ENCODE assay signal across 8 cellular contexts in the genomic region with DNA sequence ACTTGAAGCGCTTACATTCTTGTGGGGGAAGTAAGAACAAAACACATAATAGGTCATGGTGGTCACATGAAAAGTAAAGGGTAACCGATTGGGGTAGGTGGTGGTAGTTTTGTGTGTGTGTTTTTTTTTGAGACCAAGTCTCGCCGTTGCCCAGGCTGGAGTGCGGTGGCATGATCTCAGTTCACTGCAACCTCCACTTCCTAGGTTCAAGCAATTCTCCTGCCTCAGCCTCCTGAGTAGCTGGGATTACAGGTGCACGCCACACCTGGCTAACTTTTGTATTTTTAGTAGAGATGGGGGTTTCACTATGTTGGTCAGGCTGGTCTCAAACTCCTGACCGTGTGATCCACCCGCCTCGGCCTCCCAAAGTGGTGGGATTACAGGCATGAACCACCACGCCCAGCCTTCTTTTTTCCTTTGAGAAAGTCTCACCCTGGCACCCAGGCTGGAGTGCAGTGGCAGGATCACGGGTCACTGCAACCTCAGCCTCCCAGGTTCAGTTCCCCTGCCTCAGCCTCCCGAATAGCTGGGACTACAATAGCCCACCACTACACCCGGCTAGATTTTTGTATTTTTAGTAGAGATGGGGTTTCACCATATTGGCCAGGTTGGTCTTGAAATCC. TPM values are rescaled to one million over a fixed set of nuclear protein-coding genes. Genes with fewer than 3 reads are reported as not detected.
DNase-seq lines count a peak whose midpoint lies in the region; ATAC-seq, FAIRE-seq and TF ChIP-seq lines count a peak whose summit lies in the region.
"Not testable (repeated sequence)": the region's sequence is repeated elsewhere in the genome, so short reads cannot be mapped to it uniquely, and the experiment has no call there.
"Had no signal": no experiment of that assay in that cellular context is flagged by ENCODE, and none has a peak within 500 bp of the region (broad histone marks: within the 10 kb centered on the region; RNA-seq: fewer than 3 reads in every experiment).

No MANE protein-coding gene starts in this region.

- not testable (repeated sequence) for H2BK5ac ChIP-seq in mesendoderm (ENCODE audit: low read length)

- TF ChIP-seq CTCF in A549 (IDR thresholded peaks at IDR 0.05); WTC11 (IDR thresholded peaks at IDR 0.05): not testable (repeated sequence)

- H3K9ac ChIP-seq in mesendoderm (ENCODE audit: low read length) = not testable (repeated sequence)

- not testable (repeated sequence) for H3K9me3 ChIP-seq in A549

- not testable (repeated sequence) for TF ChIP-seq POLR2A in A549 (IDR thresholded peaks at IDR 0.05; ENCODE audit: low read length)
- TF ChIP-seq POLR2A in GM19193 (IDR thresholded peaks at IDR 0.05; ENCODE audit: extremely low read depth, insufficient read depth, insufficient read length) = peak; percentile 52

- H3K27me3 Mint-ChIP-seq in WTC11 (ENCODE audit: low read depth); activated naive CD8-positive, alpha-beta T cell: not testable (repeated sequence)

- not testable (repeated sequence) for H3K9me3 Mint-ChIP-seq in WTC11; activated naive CD8-positive, alpha-beta T cell (ENCODE audit: low read depth)

- peaks cover 24% of the 10 kb centered on the region for H3K79me2 ChIP-seq in mesendoderm (ENCODE audit: control insufficient read depth, insufficient read depth, low read length)

- TF ChIP-seq RAD21 in A549 (conservative IDR thresholded peaks at IDR 0.05 in 1 of 2, IDR thresholded peaks at IDR 0.05 in 1 of 2) = not testable (repeated sequence)

- H3K56ac ChIP-seq in mesendoderm (ENCODE audit: low read length) = not testable (repeated sequence)

- not testable (repeated sequence) for H4K8ac ChIP-seq in mesendoderm (ENCODE audit: low read depth, low read length)

- CTCF ChIA-PET in A549 (lab: Yijun Ruan, JAX) = interaction anchor here (0.6 to 1.4 kb wide), 4 partner anchors 355 to 442 kb away, joined by 3 to 5 read pairs (median 4); no protein-coding TSS in a partner anchor
- CTCF ChIA-PET in WTC11 (lab: Charles Lee) = not testable (repeated sequence)

- ATAC-seq in A549 = peak; percentile 10 to 24; a peak in 3 of 6 replicates
- ATAC-seq in WTC11 = peak; percentile 35

- peaks cover 61% of the 10 kb centered on the region for H3K36me3 Mint-ChIP-seq in WTC11
- H3K36me3 Mint-ChIP-seq in activated naive CD8-positive, alpha-beta T cell = peaks cover 30% of the 10 kb centered on the region

- H3K23ac ChIP-seq in mesendoderm (ENCODE audit: low read length) = not testable (repeated sequence)

- H2BK15ac ChIP-seq in mesendoderm (replicated peaks; ENCODE audit: low read depth) = not testable (repeated sequence)

- peak overlapping the region; percentile 100 for H3K27ac Mint-ChIP-seq in WTC11
- peak overlapping the region; percentile 86 for H3K27ac Mint-ChIP-seq in activated naive CD8-positive, alpha-beta T cell

- not testable (repeated sequence) for H3K4me3 Mint-ChIP-seq in WTC11
- peak overlapping the region; percentile 99 for H3K4me3 Mint-ChIP-seq in activated naive CD8-positive, alpha-beta T cell

- not testable (repeated sequence) for H2BK120ac ChIP-seq in mesendoderm (ENCODE audit: low read depth, low read length)

- peaks cover 24% of the 10 kb centered on the region for H3K4me1 ChIP-seq in A549
- not testable (repeated sequence) for H3K4me1 ChIP-seq in mesendoderm (ENCODE audit: control insufficient read depth, low read depth, low read length)

- H3K4me3 ChIP-seq in A549; mesendoderm (ENCODE audit: low read length): not testable (repeated sequence)

- H3K36me3 ChIP-seq in mesendoderm (ENCODE audit: control insufficient read depth, insufficient read depth, low read length) = peaks cover 18% of the 10 kb centered on the region

- not testable (repeated sequence) for H4K5ac ChIP-seq in mesendoderm (ENCODE audit: low read length)

- H2AK5ac ChIP-seq in mesendoderm (ENCODE audit: low read length) = not testable (repeated sequence)

- TF ChIP-seq EP300 in A549 (IDR thresholded peaks at IDR 0.05) = not testable (repeated sequence)

- not testable (repeated sequence) for H3K79me1 ChIP-seq in mesendoderm (ENCODE audit: low read length)

- POLR2A ChIA-PET in A549 (lab: Yijun Ruan, JAX) = interaction anchor here (1.1 kb wide), 1 partner anchor 38 kb away, joined by 3 read pairs; a partner anchor contains a TSS
- POLR2A ChIA-PET in WTC11 (lab: Charles Lee) = interaction anchor here (0.6 to 1.6 kb wide), 7 partner anchors 8 to 445 kb away, joined by 3 to 8 read pairs (median 3); a partner anchor contains a TSS

- H3K27ac ChIP-seq in A549 = peak overlapping the region in 1 of 2 experiments; percentile 43; a peak in 3 of 6 replicates
- H3K27ac ChIP-seq in mesendoderm (ENCODE audit: low read depth, low read length) = peak overlapping the region; percentile 7

- H3K4me2 ChIP-seq in A549; mesendoderm (ENCODE audit: low read length): not testable (repeated sequence)

- not testable (repeated sequence) for H3K4ac ChIP-seq in mesendoderm (ENCODE audit: low read depth, low read length)

- not testable (repeated sequence) for DNase-seq in A549 (ENCODE audit: low read depth in 1 of 2, low spot score in 1 of 2); mesendoderm
- DNase-seq in NCI-H2171 treated with DMSO at 0.1 percent for 48 hours (lab: John Stamatoyannopoulos, UW) = peak; percentile 20
- DNase-seq in WTC11 (ENCODE audit: low spot score) = peak; percentile 20

- H3K18ac ChIP-seq in mesendoderm (ENCODE audit: low read length) = not testable (repeated sequence)

- not testable (repeated sequence) for H3K27me3 ChIP-seq in mesendoderm (ENCODE audit: insufficient read depth, low read length, poor library complexity)

- H3K4me1 Mint-ChIP-seq in WTC11 = peaks cover 44% of the 10 kb centered on the region
- H3K4me1 Mint-ChIP-seq in activated naive CD8-positive, alpha-beta T cell (ENCODE audit: low read depth) = peaks cover 33% of the 10 kb centered on the region

- 74% methylated on average over 13 of the region's 13 CpGs for WGBS in A549 (ENCODE audit: missing lambda C conversion rate)
- WGBS in mesendoderm (ENCODE audit: extremely low coverage, insufficient coverage, low lambda C conversion rate) = no CpG with 5 or more reads among the region's 13 CpGs

- FAIRE-seq in A549 (lab: Jason Lieb, UNC) = not testable (repeated sequence)

TF ChIP-seq in A549, 52 proteins besides CTCF, POLR2A, EP300 and RAD21 (continues in another document):
- TF ChIP-seq FOSB (CRISPR knock-in tag; IDR thresholded peaks at IDR 0.05) (peak; percentile 70), JUN (IDR thresholded peaks at IDR 0.05) (peak; percentile 58 to 68; a peak in 4 of 5 replicates), TP53 (CRISPR knock-in tag; IDR thresholded peaks at IDR 0.05) (peak; percentile 63; the same call in 1 of the 2 replicates), POLR2AphosphoS2 (conservative IDR thresholded peaks at IDR 0.05; ENCODE audit: low read length) (peak; percentile 86)

RNA-seq across cellular contexts. Expression of a gene that starts 5.5 kb away (rescaled TPM):
- polyA plus RNA-seq in A549 (2011; rRNA removed) (1,735 and 1,903 TPM in 2 replicates), A549 (2017; fragmentation: RNase III; extraction: RNeasy Plus Mini Kit Qiagen cat#74134 plus additional on column Dnase treatment) (376 to 421 TPM (median 410 TPM) in 3 replicates)
- polyA plus RNA-seq in A549 (2012; cell fraction: cytosol; rRNA removed) = 363 and 466 TPM in 2 replicates
- polyA plus RNA-seq in A549 (2012; cell fraction: nucleus; rRNA removed) = 357 and 566 TPM in 2 replicates
- polyA minus RNA-seq in A549 (2011; rRNA and poly(A)+ RNA removed) = 384 and 446 TPM in 2 replicates
- total RNA-seq in WTC11 (2021) = 818 to 891 TPM (median 878 TPM) in 3 replicates
- polyA plus RNA-seq in mesendoderm (2013, experiment 1 of 2) = 441 TPM
- polyA plus RNA-seq in mesendoderm (2013, experiment 2 of 2) = 415 TPM

RNA-seq across cellular contexts. Expression of a gene that starts 5.9 kb away (rescaled TPM):
- polyA plus RNA-seq in A549 (2011; rRNA removed) = 3.0 TPM in 2 replicates
- 0.33 and 0.60 TPM in 2 replicates for polyA plus RNA-seq in A549 (2012; cell fraction: cytosol; rRNA removed)
- 0.52 and 0.72 TPM in 2 replicates for polyA plus RNA-seq in A549 (2012; cell fraction: nucleus; rRNA removed)
- 1.0 to 1.3 TPM (median 1.1 TPM) in 3 replicates for polyA plus RNA-seq in A549 (2017; fragmentation: RNase III; extraction: RNeasy Plus Mini Kit Qiagen cat#74134 plus additional on column Dnase treatment)
- polyA minus RNA-seq in A549 (2011; rRNA and poly(A)+ RNA removed) = 13.4 and 15.1 TPM in 2 replicates
- total RNA-seq in WTC11 (2021) = 14.0 to 15.5 TPM (median 14.4 TPM) in 3 replicates
- polyA plus RNA-seq in mesendoderm (2013, experiment 1 of 2) = 2.7 TPM
- 2.7 TPM for polyA plus RNA-seq in mesendoderm (2013, experiment 2 of 2)

RNA-seq across cellular contexts. Expression of a gene that starts 37.6 kb away (rescaled TPM):
- polyA plus RNA-seq in A549 (2011; rRNA removed) (15.6 and 20.2 TPM in 2 replicates), A549 (2017; fragmentation: RNase III; extraction: RNeasy Plus Mini Kit Qiagen cat#74134 plus additional on column Dnase treatment) (10.8 to 12.5 TPM (median 11.3 TPM) in 3 replicates)
- polyA plus RNA-seq in A549 (2012; cell fraction: cytosol; rRNA removed) = 5.8 and 6.4 TPM in 2 replicates
- polyA plus RNA-seq in A549 (2012; cell fraction: nucleus; rRNA removed) = 2.6 and 3.2 TPM in 2 replicates
- 12.7 and 15.4 TPM in 2 replicates for polyA minus RNA-seq in A549 (2011; rRNA and poly(A)+ RNA removed)
- 17.2 to 20.1 TPM (median 18.3 TPM) in 3 replicates for total RNA-seq in WTC11 (2021)
- 10.6 TPM for polyA plus RNA-seq in mesendoderm (2013, experiment 1 of 2)
- 10.4 TPM for polyA plus RNA-seq in mesendoderm (2013, experiment 2 of 2)

RNA-seq across cellular contexts. Expression of a gene that starts 37.8 kb away (rescaled TPM):
- polyA plus RNA-seq in A549 (2011; rRNA removed) (67.0 and 70.4 TPM in 2 replicates), A549 (2017; fragmentation: RNase III; extraction: RNeasy Plus Mini Kit Qiagen cat#74134 plus additional on column Dnase treatment) (42.9 to 43.3 TPM (median 43.1 TPM) in 3 replicates)
- 25.1 and 26.1 TPM in 2 replicates for polyA plus RNA-seq in A549 (2012; cell fraction: cytosol; rRNA removed)
- 19.9 and 31.3 TPM in 2 replicates for polyA plus RNA-seq in A549 (2012; cell fraction: nucleus; rRNA removed)
- 50.1 and 53.4 TPM in 2 replicates for polyA minus RNA-seq in A549 (2011; rRNA and poly(A)+ RNA removed)
- total RNA-seq in WTC11 (2021) = 37.5 to 40.1 TPM (median 38.0 TPM) in 3 replicates
- polyA plus RNA-seq in mesendoderm (2013, experiment 1 of 2) = 31.1 TPM
- polyA plus RNA-seq in mesendoderm (2013, experiment 2 of 2) = 29.8 TPM

RNA-seq across cellular contexts. Expression of a gene that starts 54.9 kb away (rescaled TPM):
- polyA plus RNA-seq in A549 (2011; rRNA removed) (0.13 and 0.15 TPM in 2 replicates), A549 (2017; fragmentation: RNase III; extraction: RNeasy Plus Mini Kit Qiagen cat#74134 plus additional on column Dnase treatment) (0.05 to 0.13 TPM (median 0.05 TPM) in 3 replicates)
- polyA plus RNA-seq in A549 (2012; cell fraction: cytosol; rRNA removed) = 0.04 and 0.05 TPM in 2 replicates
- polyA plus RNA-seq in A549 (2012; cell fraction: nucleus; rRNA removed) = 0.20 TPM in 1 of 2 replicates, not detected in the other
- polyA minus RNA-seq in A549 (2011; rRNA and poly(A)+ RNA removed) = not detected in 2 replicates
- 0.57 to 1.0 TPM (median 0.69 TPM) in 3 replicates for total RNA-seq in WTC11 (2021)
- not detected for polyA plus RNA-seq in mesendoderm (2013, experiment 1 of 2)
- polyA plus RNA-seq in mesendoderm (2013, experiment 2 of 2) = not detected
- total RNA-seq: A172, skeletal muscle tissue had no signal
